In genomic region chr5:61139094-61139873, GRCh38 we compare ENCODE assay signal across 12 cellular contexts. TPM values are rescaled to one million over a fixed set of nuclear protein-coding genes. Genes with fewer than 3 reads are reported as not detected.
A peak's percentile ranks its signal among the peaks of the same experiment; 100 is the strongest.
DNase-seq lines count a peak whose midpoint lies in the region; ATAC-seq, FAIRE-seq and TF ChIP-seq lines count a peak whose summit lies in the region.
"Had no signal": no experiment of that assay in that cellular context is flagged by ENCODE, and none has a peak within 500 bp of the region (broad histone marks: within the 10 kb centered on the region; RNA-seq: fewer than 3 reads in every experiment).

No MANE protein-coding gene starts in this region.

- H3K4me3 Mint-ChIP-seq in WTC11 (no peak overlapping the region), Calu3 (ENCODE audit: low read depth, unreplicated experiment) (no peak overlapping the region)
- H3K4me3 Mint-ChIP-seq: natural killer cell had no signal

- intact Hi-C loops in right lobe of liver (cut with DNase I) (no loop called here), dorsolateral prefrontal cortex (cut with DNase I) (no loop called here), Calu3 (cut with micrococcal nuclease; ENCODE audit: unreplicated experiment) (loop anchor here (5.0 to 10.0 kb wide), 2 partner anchors 82 to 184 kb away; no protein-coding TSS in a partner anchor)

- H3K27ac ChIP-seq in right lobe of liver = no peak overlapping the region
- no peak overlapping the region for H3K27ac ChIP-seq in dorsolateral prefrontal cortex
- H3K27ac ChIP-seq: suprapubic skin had no signal

- BruUV-seq in Calu3 (replicated peaks; lab: Mats Ljungman, UMichigan) = no TSS peak

- H3K36me3 ChIP-seq in right lobe of liver = no peaks in the 10 kb centered on the region
- H3K36me3 ChIP-seq: suprapubic skin had no signal

- POLR2A ChIA-PET in WTC11 (lab: Charles Lee) = no interaction called here

- H3K36me3 Mint-ChIP-seq in WTC11 (no peaks in the 10 kb centered on the region), Calu3 (ENCODE audit: insufficient read depth, unreplicated experiment) (no peaks in the 10 kb centered on the region)
- H3K36me3 Mint-ChIP-seq: natural killer cell had no signal

- peaks cover 7% of the 10 kb centered on the region for H3K4me1 Mint-ChIP-seq in WTC11
- peaks cover 14% of the 10 kb centered on the region for H3K4me1 Mint-ChIP-seq in Calu3 (ENCODE audit: low read depth, unreplicated experiment)
- H3K4me1 Mint-ChIP-seq: natural killer cell had no signal

- TF ChIP-seq POLR2A in right lobe of liver (IDR thresholded peaks at IDR 0.05) = no peak

- peak; percentile 54 for ATAC-seq in HG02938 (IDR thresholded peaks at IDR 0.05; ENCODE audit: unreplicated experiment)
- peak; percentile 74 for ATAC-seq in WTC11
- peak in 1 of 4 donors; percentile 42 for ATAC-seq in right lobe of liver

- 84% methylated on average over 5 of the region's 5 CpGs for WGBS in right lobe of liver (ENCODE audit: insufficient coverage, low coverage, low lambda C conversion rate, missing lambda C conversion rate)

- CTCF ChIA-PET in WTC11 (lab: Charles Lee) = no interaction called here
- CTCF ChIA-PET in Calu3 (lab: Charles Lee) = no interaction called here

- no peaks in the 10 kb centered on the region for H3K9me3 Mint-ChIP-seq in WTC11
- no peaks in the 10 kb centered on the region for H3K9me3 Mint-ChIP-seq in Calu3 (ENCODE audit: low read depth, unreplicated experiment)
- H3K9me3 Mint-ChIP-seq: natural killer cell had no signal

- no peak for FAIRE-seq in frontal cortex (lab: Jason Lieb, UNC)

- no peaks in the 10 kb centered on the region for H3K4me1 ChIP-seq in right lobe of liver

- DNase-seq in GDM1 (lab: John Stamatoyannopoulos, UW) (peak; percentile 5), WTC11 (ENCODE audit: low spot score) (peak; percentile 22), right lobe of liver (no peak), frontal cortex (ENCODE audit: low spot score in 2 of 2) (no peak), dorsolateral prefrontal cortex (no peak), Calu3 (no peak)
- DNase-seq in activated CD8-positive, alpha-beta memory T cell treated with anti-CD3 and anti-CD28 coated beads, Interleukin-2, amount 50 U/mL, for 48 hours = no peak
- DNase-seq: cerebellar nuclear complex, natural killer cell, NCI-H2029 treated with DMSO at 0.1 percent for 48 hours had no signal

- TF ChIP-seq CTCF in WTC11 (IDR thresholded peaks at IDR 0.05) (no peak), right lobe of liver (IDR thresholded peaks at IDR 0.05) (peak in 3 of 4 donors; percentile 5 to 20 (median 7)), dorsolateral prefrontal cortex (IDR thresholded peaks at IDR 0.05 in 54 of 56, conservative IDR thresholded peaks at IDR 0.05 in 2 of 56; ENCODE audit: low read depth in 1 of 56, partially characterized antibody in 56 of 56) (peak in 1 of 56 donors; percentile 7), Calu3 (IDR thresholded peaks at IDR 0.05; ENCODE audit: unreplicated experiment) (no peak)

- no peak overlapping the region for H3K4me3 ChIP-seq in right lobe of liver
- H3K4me3 ChIP-seq in dorsolateral prefrontal cortex = no peak overlapping the region
- H3K4me3 ChIP-seq: suprapubic skin had no signal

- H3K27me3 ChIP-seq in right lobe of liver (no peaks in the 10 kb centered on the region), dorsolateral prefrontal cortex (no peaks in the 10 kb centered on the region)
- H3K27me3 ChIP-seq: suprapubic skin had no signal

- H3K27me3 Mint-ChIP-seq in WTC11 (ENCODE audit: low read depth) = no peaks in the 10 kb centered on the region
- H3K27me3 Mint-ChIP-seq in Calu3 (ENCODE audit: unreplicated experiment) = no peaks in the 10 kb centered on the region

- H3K9me3 ChIP-seq in right lobe of liver = no peaks in the 10 kb centered on the region
- H3K9me3 ChIP-seq: suprapubic skin had no signal

- H3K27ac Mint-ChIP-seq in WTC11 = no peak overlapping the region
- no peak overlapping the region for H3K27ac Mint-ChIP-seq in Calu3 (ENCODE audit: unreplicated experiment)
- H3K27ac Mint-ChIP-seq: natural killer cell had no signal

TF ChIP-seq in WTC11, 78 proteins besides CTCF, POLR2A, EP300 and RAD21 (continues in another document):
- TF ChIP-seq USF2 (CRISPR knock-in tag; IDR thresholded peaks at IDR 0.05) = no peak
- no peak for TF ChIP-seq ZBTB21 (CRISPR knock-in tag; IDR thresholded peaks at IDR 0.05; ENCODE audit: borderline replicate concordance)
- no peak for TF ChIP-seq ATF1 (CRISPR knock-in tag; IDR thresholded peaks at IDR 0.05)
- TF ChIP-seq IRF2 (CRISPR knock-in tag; IDR thresholded peaks at IDR 0.05; ENCODE audit: borderline replicate concordance, low read depth) = no peak
- no peak for TF ChIP-seq ETV6 (CRISPR knock-in tag; IDR thresholded peaks at IDR 0.05)
- no peak for TF ChIP-seq TCF7 (CRISPR knock-in tag; IDR thresholded peaks at IDR 0.05; ENCODE audit: low read depth)
- no peak for TF ChIP-seq ZNF512 (CRISPR knock-in tag; IDR thresholded peaks at IDR 0.05; ENCODE audit: borderline replicate concordance)
- TF ChIP-seq RELA (CRISPR knock-in tag; IDR thresholded peaks at IDR 0.05; ENCODE audit: borderline replicate concordance) = no peak
- no peak for TF ChIP-seq HMGXB4 (CRISPR knock-in tag; IDR thresholded peaks at IDR 0.05)
- TF ChIP-seq ARID4B (CRISPR knock-in tag; IDR thresholded peaks at IDR 0.05; ENCODE audit: borderline replicate concordance) = no peak
- TF ChIP-seq MAX (CRISPR knock-in tag; IDR thresholded peaks at IDR 0.05) = no peak
- TF ChIP-seq RORB (CRISPR knock-in tag; IDR thresholded peaks at IDR 0.05) = no peak

RNA-seq across cellular contexts. Expression of gene SMIM15, which starts 23.0 kb away (rescaled TPM):
- total RNA-seq in WTC11 (2021) (41.9 to 43.3 TPM (median 42.5 TPM) in 3 replicates), right lobe of liver (10 to 100 TPM; 22.8 to 44.8 (median 29.4) TPM), frontal cortex (35.1 TPM), dorsolateral prefrontal cortex (10 to 100 TPM; 15.6 to 39.1 (median 29.7) TPM), Calu3 (2022) (89.6 and 100 TPM in 2 replicates)

Comparison
In these comparisons a context has a peak if more than half of its experiments do, and no peak if none do; other contexts are left out.
1. DNase-seq: peak in GDM1 (single experiment) and WTC11 (single experiment); none in right lobe of liver (0 of 3), frontal cortex (0 of 2), dorsolateral prefrontal cortex (0 of 10), Calu3 (single experiment) and activated CD8-positive, alpha-beta memory T cell treated with anti-CD3 and anti-CD28 coated beads, Interleukin-2, amount 50 U/mL, for 48 hours (single experiment).
2. CTCF ChIP-seq: peak in right lobe of liver (3 of 4); none in WTC11 (single experiment) and Calu3 (single experiment).